25 cellular contexts compared by ENCODE assay signal in the genomic region with DNA sequence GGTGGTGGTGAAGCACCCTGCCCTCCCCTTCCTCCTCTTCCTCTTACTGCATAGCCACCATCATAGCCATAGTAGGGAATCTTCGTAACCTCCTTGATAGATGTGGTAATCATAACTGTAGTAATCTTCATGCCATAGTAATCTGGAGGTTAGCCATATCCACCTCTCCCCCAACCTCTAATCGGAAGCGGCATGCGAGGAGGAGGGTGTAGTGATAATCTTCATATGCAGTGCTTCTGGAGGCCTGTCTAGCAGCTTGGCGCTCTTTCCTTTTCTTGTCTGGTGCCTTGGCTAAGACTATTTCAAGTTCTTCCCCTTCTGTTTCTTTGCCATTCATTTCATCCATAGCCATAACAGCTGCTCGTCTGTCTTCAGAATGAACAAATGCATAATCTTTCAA.
DNase-seq lines count a peak whose midpoint lies in the region; ATAC-seq and TF ChIP-seq lines count a peak whose summit lies in the region.
"Had no signal": no experiment of that assay in that cellular context is flagged by ENCODE, and none has a peak within 500 bp of the region (broad histone marks: within the 10 kb centered on the region; RNA-seq: fewer than 3 reads in every experiment).

No MANE protein-coding gene starts in this region.

- no peaks in the 10 kb centered on the region for H3K9me3 Mint-ChIP-seq in CD4-positive, CD25-positive, alpha-beta regulatory T cell
- H3K9me3 Mint-ChIP-seq in CD8-positive, alpha-beta memory T cell = no peaks in the 10 kb centered on the region
- H3K9me3 Mint-ChIP-seq: activated B cell treated with CpG ODN at 0.5 μM for 24 hours; IgD-negative memory B cell; nephron; stimulated activated naive CD8-positive, alpha-beta T cell treated with anti-CD3 and anti-CD28 coated beads, Interleukin-15, Interleukin-2, amounts not matched to agents 100 ng/mL and 50 ng/mL, for 24 hours; T-helper 1 cell treated with Interleukin-12 subunit alpha and Interleukin-12 subunit beta and Interleukin-4 antibody, amounts not matched to agents 30 μg/mL and 1 μg/mL, for 36 hours had no signal

- H3K4me1 ChIP-seq in CD4-positive, CD25-positive, alpha-beta regulatory T cell (ENCODE audit: control insufficient read depth, insufficient read depth, low read length, poor library complexity, severe bottlenecking) = no peaks in the 10 kb centered on the region
- H3K4me1 ChIP-seq in CD8-positive, alpha-beta memory T cell (ENCODE audit: insufficient read depth, low read length) = peaks cover 8% of the 10 kb centered on the region

- no peak overlapping the region for H3K4me3 ChIP-seq in CD4-positive, CD25-positive, alpha-beta regulatory T cell (ENCODE audit: low read depth, low read length)
- H3K4me3 ChIP-seq in CD8-positive, alpha-beta memory T cell (ENCODE audit: low read length) = no peak overlapping the region
- H3K4me3 ChIP-seq in fibroblast of pulmonary artery (replicated peaks; ENCODE audit: low read depth, low read length) = no peak overlapping the region

- no peaks in the 10 kb centered on the region for H3K27me3 ChIP-seq in CD4-positive, CD25-positive, alpha-beta regulatory T cell (ENCODE audit: control insufficient read depth, insufficient read depth, low read length)
- no peaks in the 10 kb centered on the region for H3K27me3 ChIP-seq in CD8-positive, alpha-beta memory T cell (ENCODE audit: insufficient read depth, low read length, poor library complexity, severe bottlenecking)

- no peak overlapping the region for H3K27ac ChIP-seq in CD4-positive, CD25-positive, alpha-beta regulatory T cell (ENCODE audit: insufficient read depth, low read length, poor library complexity, severe bottlenecking)
- no peak overlapping the region for H3K27ac ChIP-seq in CD8-positive, alpha-beta memory T cell (ENCODE audit: low read depth, low read length)

- H3K4me3 Mint-ChIP-seq in CD4-positive, CD25-positive, alpha-beta regulatory T cell = peak overlapping the region in 1 of 4 donors; percentile 6
- no peak overlapping the region for H3K4me3 Mint-ChIP-seq in CD8-positive, alpha-beta memory T cell
- H3K4me3 Mint-ChIP-seq in T-helper 17 cell = no peak overlapping the region
- H3K4me3 Mint-ChIP-seq: activated B cell treated with CpG ODN at 0.5 μM for 24 hours; CD14-positive monocyte; IgD-negative memory B cell; nephron; stimulated activated naive CD8-positive, alpha-beta T cell treated with anti-CD3 and anti-CD28 coated beads, Interleukin-15, Interleukin-2, amounts not matched to agents 100 ng/mL and 50 ng/mL, for 24 hours; T-helper 1 cell treated with Interleukin-12 subunit alpha and Interleukin-12 subunit beta and Interleukin-4 antibody, amounts not matched to agents 30 μg/mL and 1 μg/mL, for 36 hours had no signal

- no peak for ATAC-seq in CD4-positive, CD25-positive, alpha-beta regulatory T cell (ENCODE audit: low read depth in 2 of 2)
- ATAC-seq in T-helper 17 cell (no peak), HG03460 (IDR thresholded peaks at IDR 0.05; ENCODE audit: unreplicated experiment) (no peak)
- ATAC-seq: HCT116, left ventricle myocardium superior, sciatic nerve had no signal

- peaks cover 58% of the 10 kb centered on the region for H3K36me3 Mint-ChIP-seq in CD4-positive, CD25-positive, alpha-beta regulatory T cell
- H3K36me3 Mint-ChIP-seq in CD8-positive, alpha-beta memory T cell = peaks cover 13 to 58% (median 29%) of the 10 kb centered on the region in 3 donors
- H3K36me3 Mint-ChIP-seq in T-helper 17 cell (ENCODE audit: low read depth) = peaks cover 15% of the 10 kb centered on the region

- no peak for DNase-seq in CD4-positive, CD25-positive, alpha-beta regulatory T cell
- DNase-seq in CD8-positive, alpha-beta memory T cell = no peak
- no peak for DNase-seq in T-helper 17 cell
- DNase-seq in fibroblast of pulmonary artery (ENCODE audit: low read depth) = peak; percentile 11
- no peak for DNase-seq in hepatic stellate cell (ENCODE audit: low spot score)
- DNase-seq in HuH-7 (ENCODE audit: low spot score) = no peak
- DNase-seq: activated B cell treated with CpG ODN at 0.5 μM for 24 hours; activated CD4-positive, alpha-beta T cell treated with anti-CD3 and anti-CD28 coated beads, Interleukin-2, amount 50 U/mL, for 48 hours; activated gamma-delta T cell treated with Interleukin-2 at 50 U/mL for 16 hours; activated T-cell treated with anti-CD3 and anti-CD28 coated beads for 4 hours; amygdala; DMS 273 treated with DMSO at 0.1 percent for 48 hours; NCI-H1694; NCI-H2171; NCI-H510A treated with DMSO at 0.1 percent for 48 hours; stimulated activated CD4-positive, alpha-beta T cell treated with anti-CD3 and anti-CD28 coated beads, Interleukin-4, amount 100 ng/mL, for 4 hours had no signal

- H3K36me3 ChIP-seq in CD4-positive, CD25-positive, alpha-beta regulatory T cell (ENCODE audit: control insufficient read depth, insufficient read depth, low read length) = peaks cover 23% of the 10 kb centered on the region
- peaks cover 3% of the 10 kb centered on the region for H3K36me3 ChIP-seq in CD8-positive, alpha-beta memory T cell (ENCODE audit: insufficient read depth, low read length)

- H3K4me1 Mint-ChIP-seq in CD4-positive, CD25-positive, alpha-beta regulatory T cell = peaks cover 21 to 41% (median 30%) of the 10 kb centered on the region in 4 donors
- peaks cover 26 to 47% (median 46%) of the 10 kb centered on the region in 3 donors for H3K4me1 Mint-ChIP-seq in CD8-positive, alpha-beta memory T cell
- H3K4me1 Mint-ChIP-seq in T-helper 17 cell = peaks cover 24% of the 10 kb centered on the region
- H3K4me1 Mint-ChIP-seq: activated B cell treated with CpG ODN at 0.5 μM for 24 hours, CD14-positive monocyte had no signal

- no peaks in the 10 kb centered on the region for H3K9me3 ChIP-seq in CD4-positive, CD25-positive, alpha-beta regulatory T cell (ENCODE audit: control insufficient read depth in 2 of 2, low read length in 2 of 2)
- H3K9me3 ChIP-seq in CD8-positive, alpha-beta memory T cell (ENCODE audit: low read length) = no peaks in the 10 kb centered on the region
- no peaks in the 10 kb centered on the region for H3K9me3 ChIP-seq in T-helper 17 cell (ENCODE audit: control insufficient read depth, low read length, poor library complexity, severe bottlenecking)

- TF ChIP-seq CTCF in fibroblast of pulmonary artery (IDR thresholded peaks at IDR 0.05; ENCODE audit: low read length, missing control alignments) = no peak

- POLR2A ChIA-PET in CD8-positive, alpha-beta memory T cell (lab: Charles Lee) = no interaction called here

- H3K27ac Mint-ChIP-seq in CD4-positive, CD25-positive, alpha-beta regulatory T cell = peak overlapping the region in 2 of 3 donors; percentile 13 to 75
- peak overlapping the region in 5 of 8 donors; percentile 15 to 69 (median 58) for H3K27ac Mint-ChIP-seq in CD8-positive, alpha-beta memory T cell
- H3K27ac Mint-ChIP-seq in T-helper 17 cell = peak overlapping the region; percentile 74
- H3K27ac Mint-ChIP-seq: activated B cell treated with CpG ODN at 0.5 μM for 24 hours; IgD-negative memory B cell; nephron; stimulated activated naive CD8-positive, alpha-beta T cell treated with anti-CD3 and anti-CD28 coated beads, Interleukin-15, Interleukin-2, amounts not matched to agents 100 ng/mL and 50 ng/mL, for 24 hours; T-helper 1 cell treated with Interleukin-12 subunit alpha and Interleukin-12 subunit beta and Interleukin-4 antibody, amounts not matched to agents 30 μg/mL and 1 μg/mL, for 36 hours had no signal

- CTCF ChIA-PET in CD8-positive, alpha-beta memory T cell (lab: Charles Lee) = no interaction called here

- H3K27me3 Mint-ChIP-seq in CD4-positive, CD25-positive, alpha-beta regulatory T cell = no peaks in the 10 kb centered on the region
- no peaks in the 10 kb centered on the region for H3K27me3 Mint-ChIP-seq in CD8-positive, alpha-beta memory T cell
- H3K27me3 Mint-ChIP-seq in T-helper 17 cell = no peaks in the 10 kb centered on the region
- H3K27me3 Mint-ChIP-seq: activated B cell treated with CpG ODN at 0.5 μM for 24 hours; IgD-negative memory B cell; stimulated activated naive CD8-positive, alpha-beta T cell treated with anti-CD3 and anti-CD28 coated beads, Interleukin-15, Interleukin-2, amounts not matched to agents 100 ng/mL and 50 ng/mL, for 24 hours had no signal
